33 cellular contexts compared by ENCODE assay signal in genomic region chr1:232551281-232551835, GRCh38.
DNase-seq lines count a peak whose midpoint lies in the region; FAIRE-seq and TF ChIP-seq lines count a peak whose summit lies in the region.
"Had no signal": no experiment of that assay in that cellular context is flagged by ENCODE, and none has a peak within 500 bp of the region (broad histone marks: within the 10 kb centered on the region; RNA-seq: fewer than 3 reads in every experiment).

No MANE protein-coding gene starts in this region.

- H4K8ac ChIP-seq in neuronal stem cell (ENCODE audit: low read depth, low read length) = no peak overlapping the region

- H3K27ac Mint-ChIP-seq in osteocyte (ENCODE audit: unreplicated experiment) = peak overlapping the region; percentile 28
- H3K27ac Mint-ChIP-seq: activated CD8-positive, alpha-beta T cell treated with anti-CD3 and anti-CD28 coated beads for 36 hours; activated naive CD4-positive, alpha-beta T cell treated with anti-CD3 and anti-CD28 coated beads for 36 hours; activated T-helper 1 cell treated with anti-CD3 and anti-CD28 coated beads, Interleukin-12 subunit alpha, Interleukin-12 subunit beta, Interleukin-2, Interleukin-4 antibody, amounts not matched to agents 30 ng/mL and 10 ng/mL and 1 ng/mL, durations not matched to agents 14 hours and 24 hours and 36 hours; HFFc6; IgD-negative memory B cell; natural killer cell; T-helper 2 cell treated with Interferon-gamma antibody and Interleukin-4, amounts not matched to agents 5 μg/mL and 100 μg/mL, for 36 hours had no signal

- no peak overlapping the region for H3K4me2 ChIP-seq in neuronal stem cell (ENCODE audit: insufficient read depth, low read length, poor library complexity, severe bottlenecking)

- H3K36me3 ChIP-seq in neuronal stem cell (replicated peaks in 1 of 2; ENCODE audit: control insufficient read depth in 2 of 2, insufficient read depth in 2 of 2, low read length in 2 of 2) = peaks cover 2 to 21% of the 10 kb centered on the region in 2 donors
- H3K36me3 ChIP-seq: right lobe of liver, upper lobe of left lung had no signal

- FAIRE-seq in GM12892 (lab: Jason Lieb, UNC) = no peak
- FAIRE-seq: bronchial epithelial cell had no signal

- no peak overlapping the region for H3K4ac ChIP-seq in neuronal stem cell (ENCODE audit: low read length)

- no peak overlapping the region for H2BK15ac ChIP-seq in neuronal stem cell (ENCODE audit: low read length)

- H3K27me3 Mint-ChIP-seq in osteocyte (ENCODE audit: unreplicated experiment) = no peaks in the 10 kb centered on the region

- no peak for TF ChIP-seq POLR2A in GM12892 (IDR thresholded peaks at IDR 0.05; ENCODE audit: low read depth, low read length)

- no peak overlapping the region for H2BK120ac ChIP-seq in neuronal stem cell (ENCODE audit: low read depth, low read length)

- H3K27ac ChIP-seq in neuronal stem cell (replicated peaks; ENCODE audit: low read length) = no peak overlapping the region
- H3K27ac ChIP-seq: 22Rv1, epithelial cell of prostate, GM23248, parathyroid adenoma, right lobe of liver, upper lobe of left lung had no signal

- no peaks in the 10 kb centered on the region for H3K27me3 ChIP-seq in neuronal stem cell (ENCODE audit: control insufficient read depth in 3 of 3, insufficient read depth in 3 of 3, low read depth in 1 of 3, low read length in 3 of 3)
- H3K27me3 ChIP-seq: right lobe of liver, upper lobe of left lung had no signal

- WGBS in neuronal stem cell (ENCODE audit: extremely low coverage in 2 of 2, insufficient read length in 2 of 2, insufficient replicate concordance in 1 of 2), 2 donors = no CpG with 5 or more reads among the region's 7 CpGs

- H3K9me3 Mint-ChIP-seq in osteocyte (ENCODE audit: unreplicated experiment) = no peaks in the 10 kb centered on the region
- H3K9me3 Mint-ChIP-seq: activated CD8-positive, alpha-beta T cell treated with anti-CD3 and anti-CD28 coated beads for 36 hours; activated naive CD4-positive, alpha-beta T cell treated with anti-CD3 and anti-CD28 coated beads for 36 hours; activated T-helper 1 cell treated with anti-CD3 and anti-CD28 coated beads, Interleukin-12 subunit alpha, Interleukin-12 subunit beta, Interleukin-2, Interleukin-4 antibody, amounts not matched to agents 30 ng/mL and 10 ng/mL and 1 ng/mL, durations not matched to agents 14 hours and 24 hours and 36 hours; IgD-negative memory B cell; natural killer cell; T-helper 2 cell treated with Interferon-gamma antibody and Interleukin-4, amounts not matched to agents 5 μg/mL and 100 μg/mL, for 36 hours had no signal

- H3K9ac ChIP-seq in neuronal stem cell (ENCODE audit: low read depth, low read length, poor library complexity) = no peak overlapping the region
- H3K9ac ChIP-seq: GM23248, parathyroid adenoma had no signal

- no peak overlapping the region for H2AK5ac ChIP-seq in neuronal stem cell (ENCODE audit: low read depth, low read length)

- no peak overlapping the region for H4K91ac ChIP-seq in neuronal stem cell (ENCODE audit: low read depth, low read length, poor library complexity)

- no peak overlapping the region for H3K4me3 ChIP-seq in neuronal stem cell (ENCODE audit: low read length in 2 of 2)
- H3K4me3 ChIP-seq: GM23248, right lobe of liver, upper lobe of left lung had no signal

- no peaks in the 10 kb centered on the region for H3K36me3 Mint-ChIP-seq in osteocyte (ENCODE audit: unreplicated experiment)
- H3K36me3 Mint-ChIP-seq: natural killer cell had no signal

- H3K9me3 ChIP-seq in neuronal stem cell (replicated peaks in 1 of 2; ENCODE audit: control insufficient read depth in 2 of 2, insufficient read depth in 1 of 2, low read depth in 1 of 2, low read length in 2 of 2) = no peaks in the 10 kb centered on the region
- H3K9me3 ChIP-seq: right lobe of liver, upper lobe of left lung had no signal

- H3K14ac ChIP-seq in neuronal stem cell (ENCODE audit: low read length) = no peak overlapping the region

- H2BK5ac ChIP-seq in neuronal stem cell (ENCODE audit: low read length) = no peak overlapping the region

- H3K4me1 Mint-ChIP-seq in osteocyte (ENCODE audit: unreplicated experiment) = peaks cover 54% of the 10 kb centered on the region
- H3K4me1 Mint-ChIP-seq: natural killer cell had no signal

- H3K23ac ChIP-seq in neuronal stem cell (ENCODE audit: low read depth, low read length, poor library complexity) = no peak overlapping the region

- no peak for TF ChIP-seq CTCF in osteocyte (IDR thresholded peaks at IDR 0.05)

- no peak overlapping the region for H3K4me3 Mint-ChIP-seq in osteocyte (ENCODE audit: unreplicated experiment)
- H3K4me3 Mint-ChIP-seq: activated CD8-positive, alpha-beta T cell treated with anti-CD3 and anti-CD28 coated beads for 36 hours; activated naive CD4-positive, alpha-beta T cell treated with anti-CD3 and anti-CD28 coated beads for 36 hours; activated T-helper 1 cell treated with anti-CD3 and anti-CD28 coated beads, Interleukin-12 subunit alpha, Interleukin-12 subunit beta, Interleukin-2, Interleukin-4 antibody, amounts not matched to agents 30 ng/mL and 10 ng/mL and 1 ng/mL, durations not matched to agents 14 hours and 24 hours and 36 hours; HFFc6; IgD-negative memory B cell; natural killer cell; T-helper 2 cell treated with Interferon-gamma antibody and Interleukin-4, amounts not matched to agents 5 μg/mL and 100 μg/mL, for 36 hours had no signal

- no peak overlapping the region for H2BK12ac ChIP-seq in neuronal stem cell (ENCODE audit: low read length)

- no peak overlapping the region for H2AFZ ChIP-seq in neuronal stem cell (ENCODE audit: low read length)
- H2AFZ ChIP-seq: GM23248, parathyroid adenoma had no signal

- DNase-seq in A172 (ENCODE audit: low spot score) = peak; percentile 5
- DNase-seq in astrocyte of the hippocampus (ENCODE audit: low read depth, low spot score) = peak; percentile 39
- peak; percentile 59 for DNase-seq in kidney tubule cell (ENCODE audit: low spot score)
- no peak for DNase-seq in osteocyte (ENCODE audit: extremely low spot score, unreplicated experiment)
- no peak for DNase-seq in GM12892 (ENCODE audit: insufficient read length)
- no peak for DNase-seq in dermis blood vessel endothelial cell
- no peak for DNase-seq in neuronal stem cell (ENCODE audit: low spot score)
- no peak for DNase-seq in stimulated activated CD4-positive, alpha-beta T cell treated with anti-CD3 and anti-CD28 coated beads, Interleukin-15, amount 100 ng/mL, for 24 hours
- DNase-seq: activated CD4-positive, CD25-positive, alpha-beta regulatory T cell treated with anti-CD3 and anti-CD28 coated beads, Interleukin-2, amount 50 U/mL, for 72 hours; activated CD8-positive, alpha-beta memory T cell treated with anti-CD3 and anti-CD28 coated beads, Interleukin-2, amount 50 U/mL, for 48 hours; activated CD8-positive, alpha-beta T cell treated with anti-CD3 and anti-CD28 coated beads for 36 hours; activated naive CD4-positive, alpha-beta T cell treated with anti-CD3 and anti-CD28 coated beads for 36 hours; amygdala; C1 segment of cervical spinal cord; Calu3; DMS79; GDM1; GM23248; HFFc6; left ventricle myocardium superior; natural killer cell; right lobe of liver; SHP77; stimulated activated CD4-positive, alpha-beta T cell treated with anti-CD3 and anti-CD28 coated beads, Interleukin-12 subunit alpha, Interleukin-12 subunit beta, amount 100 ng/mL, for 4 hours; stimulated activated CD4-positive, alpha-beta T cell treated with anti-CD3 and anti-CD28 coated beads, Interleukin-4, amount 100 ng/mL, for 1 hour had no signal

- peaks cover 25 to 40% of the 10 kb centered on the region in 2 donors for H3K4me1 ChIP-seq in neuronal stem cell (ENCODE audit: control insufficient read depth in 2 of 2, insufficient read depth in 1 of 2, low read depth in 1 of 2, low read length in 2 of 2)
- H3K4me1 ChIP-seq: parathyroid adenoma, right lobe of liver had no signal

- H3K18ac ChIP-seq in neuronal stem cell (ENCODE audit: low read length) = no peak overlapping the region

- H3K79me1 ChIP-seq in neuronal stem cell (ENCODE audit: low read depth, low read length) = no peaks in the 10 kb centered on the region

Comparison
In these comparisons a context has a peak if more than half of its experiments do, and no peak if none do; other contexts are left out.
1. DNase-seq: peak in A172 (single experiment), astrocyte of the hippocampus (single experiment) and kidney tubule cell (single experiment); none in osteocyte (single experiment), GM12892 (single experiment), dermis blood vessel endothelial cell (single experiment), neuronal stem cell (single experiment) and stimulated activated CD4-positive, alpha-beta T cell treated with anti-CD3 and anti-CD28 coated beads, Interleukin-15, amount 100 ng/mL, for 24 hours (single experiment).